In genomic region chr18:79642626-79643025, GRCh38 we compare ENCODE assay signal across 1 cellular context.
TF ChIP-seq lines count a peak whose summit lies in the region.

No MANE protein-coding gene starts in this region.

TF ChIP-seq in K562, 482 proteins besides CTCF, POLR2A, EP300 and RAD21:
- TF ChIP-seq CEBPG (CRISPR knock-in tag; IDR thresholded peaks at IDR 0.05) (no peak), CEBPG (tag; conservative IDR thresholded peaks at IDR 0.05 in 1 of 2, IDR thresholded peaks at IDR 0.05 in 1 of 2) (peak; percentile 29 to 67; a peak in 3 of 4 replicates), CEBPB (tag; IDR thresholded peaks at IDR 0.05) (peak; percentile 72), ZNF324 (CRISPR knock-in tag; IDR thresholded peaks at IDR 0.05) (no peak)
